Comparison of ENCODE assay signal across 8 cellular contexts in genomic region chr12:70365398-70365647, GRCh38. TPM values are rescaled to one million over a fixed set of nuclear protein-coding genes. Genes with fewer than 3 reads are reported as not detected.
DNase-seq lines count a peak whose midpoint lies in the region; TF ChIP-seq lines count a peak whose summit lies in the region.

No MANE protein-coding gene starts in this region.

- H3K36me3 ChIP-seq in OCI-LY7 (ENCODE audit: insufficient read depth, low read length): no peaks in the 10 kb centered on the region
- no peaks in the 10 kb centered on the region for H3K36me3 ChIP-seq in parathyroid adenoma (ENCODE audit: control insufficient read depth, insufficient read depth, low read length)

- peak overlapping the region; percentile 21 for H3K27ac Mint-ChIP-seq in Calu3 (ENCODE audit: unreplicated experiment)

- intact Hi-C loops in Calu3 (cut with micrococcal nuclease; ENCODE audit: unreplicated experiment) (loop anchor here (5.0 to 10.0 kb wide), 4 partner anchors 142 to 488 kb away; no protein-coding TSS in a partner anchor), OCI-LY7 (cut with micrococcal nuclease; ENCODE audit: unreplicated experiment) (loop anchor here (5.0 to 10.0 kb wide), 3 partner anchors 103 to 1329 kb away; no protein-coding TSS in a partner anchor)

- H3K4me3 ChIP-seq in OCI-LY7 (ENCODE audit: low read depth, low read length, poor library complexity, severe bottlenecking) (peak overlapping the region; percentile 74), epithelial cell of proximal tubule (ENCODE audit: low read depth, low read length) (peak overlapping the region; percentile 66), parathyroid adenoma (ENCODE audit: low read depth, low read length) (peak overlapping the region; percentile 14)

- POLR2A ChIA-PET in OCI-LY7 (lab: Charles Lee): interaction anchor here (0.7 to 1.8 kb wide), 6 partner anchors 9 to 459 kb away, joined by 3 to 13 read pairs (median 4); no protein-coding TSS in a partner anchor

- CTCF ChIA-PET in Calu3 (lab: Charles Lee): no interaction called here
- CTCF ChIA-PET in OCI-LY7 (lab: Charles Lee; ENCODE audit: unreplicated experiment): no interaction called here

- no peaks in the 10 kb centered on the region for H3K9me3 Mint-ChIP-seq in Calu3 (ENCODE audit: low read depth, unreplicated experiment)

- peaks cover 47% of the 10 kb centered on the region for H3K4me1 ChIP-seq in OCI-LY7 (ENCODE audit: insufficient read depth, low read length, poor library complexity, severe bottlenecking)
- H3K4me1 ChIP-seq in parathyroid adenoma: no peaks in the 10 kb centered on the region

- H4K20me1 ChIP-seq in OCI-LY7 (ENCODE audit: insufficient read depth, low read length): no peaks in the 10 kb centered on the region

- TF ChIP-seq CTCF in Calu3 (IDR thresholded peaks at IDR 0.05; ENCODE audit: unreplicated experiment) (no peak), OCI-LY7 (conservative IDR thresholded peaks at IDR 0.05; ENCODE audit: low read length) (no peak), epithelial cell of proximal tubule (conservative IDR thresholded peaks at IDR 0.05; ENCODE audit: low read depth, low read length) (no peak), parathyroid adenoma (IDR thresholded peaks at IDR 0.05) (no peak)

- no peak overlapping the region for H3K9ac ChIP-seq in parathyroid adenoma

- H3K4me3 Mint-ChIP-seq in Calu3 (ENCODE audit: low read depth, unreplicated experiment): peak overlapping the region; percentile 99

- BruUV-seq in Calu3 (replicated peaks; lab: Mats Ljungman, UMichigan) (no TSS peak), OCI-LY7 (replicated peaks; lab: Mats Ljungman, UMichigan) (no TSS peak)

- H3K9me3 ChIP-seq in OCI-LY7 (ENCODE audit: low read length): no peaks in the 10 kb centered on the region
- no peaks in the 10 kb centered on the region for H3K9me3 ChIP-seq in parathyroid adenoma (ENCODE audit: control insufficient read depth, low read length)

- peaks cover 18% of the 10 kb centered on the region for H3K4me1 Mint-ChIP-seq in Calu3 (ENCODE audit: low read depth, unreplicated experiment)

- H3K79me2 ChIP-seq in OCI-LY7 (ENCODE audit: insufficient read depth, low read depth, low read length): peaks cover 20% of the 10 kb centered on the region; the same call in 1 of the 2 replicates
- H3K79me2 ChIP-seq in parathyroid adenoma: no peaks in the 10 kb centered on the region

- H3K27ac ChIP-seq in OCI-LY7 (ENCODE audit: low read depth, low read length, poor library complexity, severe bottlenecking): no peak overlapping the region
- no peak overlapping the region for H3K27ac ChIP-seq in parathyroid adenoma

- no peaks in the 10 kb centered on the region for H3K9me2 ChIP-seq in OCI-LY7 (ENCODE audit: insufficient read depth, low read length)

- H3K27me3 Mint-ChIP-seq in Calu3 (ENCODE audit: unreplicated experiment): no peaks in the 10 kb centered on the region

- peaks cover 30% of the 10 kb centered on the region for H3K36me3 Mint-ChIP-seq in Calu3 (ENCODE audit: insufficient read depth, unreplicated experiment)

- H3K4me2 ChIP-seq in OCI-LY7 (ENCODE audit: low read length) (peak overlapping the region; percentile 75), parathyroid adenoma (ENCODE audit: low read length) (peak overlapping the region; percentile 53)

- DNase-seq in Calu3: no peak
- no peak for DNase-seq in OCI-LY7 (ENCODE audit: low spot score)
- no peak for DNase-seq in epithelial cell of proximal tubule (ENCODE audit: low read depth)
- DNase-seq in effector CD4-positive, alpha-beta T cell: no peak
- no peak for DNase-seq in DMS153 (lab: John Stamatoyannopoulos, UW)
- DNase-seq in ureter (ENCODE audit: low spot score): no peak
- no peak for DNase-seq in kidney glomerular epithelial cell (lab: John Stamatoyannopoulos, UW)

- H2AFZ ChIP-seq in OCI-LY7 (ENCODE audit: low read length) (peak overlapping the region; percentile 59), parathyroid adenoma (peak overlapping the region; percentile 94)

- no peaks in the 10 kb centered on the region for H3K27me3 ChIP-seq in parathyroid adenoma (ENCODE audit: control insufficient read depth, insufficient read depth, low read length)

RNA-seq across cellular contexts. Expression of gene KCNMB4, which starts 0.8 kb away (rescaled TPM):
- total RNA-seq in Calu3 (2022) (6.4 and 8.4 TPM in 2 replicates), OCI-LY7 (2022) (7.6 and 8.7 TPM in 2 replicates), epithelial cell of proximal tubule (0.51 and 0.98 TPM in 2 replicates), ureter (0.44 TPM)
- total RNA-seq in OCI-LY7 (2014; rRNA removed; shearing (Covaris generic)): 3.0 and 5.8 TPM in 2 replicates

Comparison
In these comparisons a context has a peak if more than half of its experiments do, and no peak if none do; other contexts are left out.
1. H3K4me3 ChIP-seq: peak in every context shown above with its lines; median percentile 74 in OCI-LY7; 66 in epithelial cell of proximal tubule; 14 in parathyroid adenoma.